In the genomic region with DNA sequence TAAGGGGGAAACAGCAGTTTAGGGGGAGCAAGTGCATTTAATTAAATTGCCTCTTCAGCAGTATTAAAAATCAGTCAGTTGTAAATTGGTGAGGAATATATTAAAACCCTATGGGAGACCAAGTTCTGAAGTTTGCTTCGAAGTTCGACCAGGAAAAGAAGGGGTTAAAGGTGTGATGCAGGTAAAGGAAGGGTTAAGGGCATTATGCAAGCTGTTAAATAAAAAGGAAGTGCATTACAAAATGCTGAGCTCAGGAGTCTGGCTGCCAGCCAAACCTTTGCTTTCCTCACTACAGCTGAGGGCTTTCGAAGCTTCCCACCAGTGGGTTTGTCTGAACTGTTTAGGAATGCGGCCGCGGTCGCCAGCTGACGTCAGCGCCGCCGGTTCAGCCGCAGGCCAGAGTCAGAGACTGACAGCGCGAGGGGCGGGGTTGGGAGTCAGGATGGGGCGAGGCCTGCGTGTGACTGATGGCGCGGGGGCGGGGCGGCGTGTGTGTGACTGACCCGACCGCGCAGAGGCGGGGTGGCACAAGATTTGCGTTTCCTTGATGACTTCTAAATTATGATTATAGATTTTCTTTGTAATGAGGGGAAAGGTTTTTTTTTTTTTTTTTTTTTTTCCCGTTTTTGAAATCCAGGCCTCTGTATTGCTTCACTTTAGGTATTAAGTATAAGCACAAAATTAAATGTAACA, we compare ENCODE assay signal across 1 cellular context.
TF ChIP-seq lines count a peak whose summit lies in the region.

No MANE protein-coding gene starts in this region.

TF ChIP-seq in K562, 482 proteins besides CTCF, POLR2A, EP300 and RAD21 (continued from another document and continues in another):
- TF ChIP-seq, protein P1, sequence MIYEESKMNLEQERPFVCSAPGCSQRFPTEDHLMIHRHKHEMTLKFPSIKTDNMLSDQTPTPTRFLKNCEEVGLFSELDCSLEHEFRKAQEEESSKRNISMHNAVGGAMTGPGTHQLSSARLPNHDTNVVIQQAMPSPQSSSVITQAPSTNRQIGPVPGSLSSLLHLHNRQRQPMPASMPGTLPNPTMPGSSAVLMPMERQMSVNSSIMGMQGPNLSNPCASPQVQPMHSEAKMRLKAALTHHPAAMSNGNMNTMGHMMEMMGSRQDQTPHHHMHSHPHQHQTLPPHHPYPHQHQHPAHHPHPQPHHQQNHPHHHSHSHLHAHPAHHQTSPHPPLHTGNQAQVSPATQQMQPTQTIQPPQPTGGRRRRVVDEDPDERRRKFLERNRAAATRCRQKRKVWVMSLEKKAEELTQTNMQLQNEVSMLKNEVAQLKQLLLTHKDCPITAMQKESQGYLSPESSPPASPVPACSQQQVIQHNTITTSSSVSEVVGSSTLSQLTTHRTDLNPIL (CRISPR knock-in tag; IDR thresholded peaks at IDR 0.05): no peak
- TF ChIP-seq TAL1 (IDR thresholded peaks at IDR 0.05) (no peak), SP1 (CRISPR knock-in tag; IDR thresholded peaks at IDR 0.05) (peak; percentile 75), NEUROD1 (IDR thresholded peaks at IDR 0.05; ENCODE audit: borderline replicate concordance, low read depth, low read length, partially characterized antibody) (no peak), SNIP1 (IDR thresholded peaks at IDR 0.05; ENCODE audit: low read depth) (no peak; the same call in 1 of the 2 replicates), CBX5 (IDR thresholded peaks at IDR 0.05; ENCODE audit: borderline replicate concordance, low read depth) (no peak), FOS (IDR thresholded peaks at IDR 0.05; ENCODE audit: extremely low read depth, insufficient read length) (no peak), MEF2D (tag; conservative IDR thresholded peaks at IDR 0.05; ENCODE audit: low read depth) (no peak), TCF3 (CRISPR knock-in tag; IDR thresholded peaks at IDR 0.05) (no peak), KLF1 (tag; IDR thresholded peaks at IDR 0.05) (no peak), TAF15 (IDR thresholded peaks at IDR 0.05; ENCODE audit: low read depth, low read length) (no peak), HMG20B (CRISPR knock-in tag; IDR thresholded peaks at IDR 0.05) (no peak), RAD51 (IDR thresholded peaks at IDR 0.05; ENCODE audit: borderline replicate concordance, low read depth) (no peak), DIDO1 (tag; IDR thresholded peaks at IDR 0.05; ENCODE audit: low read depth) (no peak), TAF1 (IDR thresholded peaks at IDR 0.05; ENCODE audit: control insufficient read depth, extremely low read depth, insufficient read depth, low read length, severe bottlenecking) (no peak)
- TF ChIP-seq, protein P2, sequence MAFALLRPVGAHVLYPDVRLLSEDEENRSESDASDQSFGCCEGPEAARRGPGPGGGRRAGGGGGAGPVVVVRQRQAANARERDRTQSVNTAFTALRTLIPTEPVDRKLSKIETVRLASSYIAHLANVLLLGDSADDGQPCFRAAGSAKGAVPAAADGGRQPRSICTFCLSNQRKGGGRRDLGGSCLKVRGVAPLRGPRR (CRISPR knock-in tag; IDR thresholded peaks at IDR 0.05): no peak
- TF ChIP-seq, protein P3, sequence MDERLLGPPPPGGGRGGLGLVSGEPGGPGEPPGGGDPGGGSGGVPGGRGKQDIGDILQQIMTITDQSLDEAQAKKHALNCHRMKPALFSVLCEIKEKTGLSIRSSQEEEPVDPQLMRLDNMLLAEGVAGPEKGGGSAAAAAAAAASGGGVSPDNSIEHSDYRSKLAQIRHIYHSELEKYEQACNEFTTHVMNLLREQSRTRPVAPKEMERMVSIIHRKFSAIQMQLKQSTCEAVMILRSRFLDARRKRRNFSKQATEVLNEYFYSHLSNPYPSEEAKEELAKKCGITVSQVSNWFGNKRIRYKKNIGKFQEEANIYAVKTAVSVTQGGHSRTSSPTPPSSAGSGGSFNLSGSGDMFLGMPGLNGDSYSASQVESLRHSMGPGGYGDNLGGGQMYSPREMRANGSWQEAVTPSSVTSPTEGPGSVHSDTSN (CRISPR knock-in tag; IDR thresholded peaks at IDR 0.05; ENCODE audit: low read depth): peak; percentile 73
- TF ChIP-seq, protein P3 (tag; conservative IDR thresholded peaks at IDR 0.05; ENCODE audit: low read depth): peak; percentile 93
- TF ChIP-seq, protein P4, sequence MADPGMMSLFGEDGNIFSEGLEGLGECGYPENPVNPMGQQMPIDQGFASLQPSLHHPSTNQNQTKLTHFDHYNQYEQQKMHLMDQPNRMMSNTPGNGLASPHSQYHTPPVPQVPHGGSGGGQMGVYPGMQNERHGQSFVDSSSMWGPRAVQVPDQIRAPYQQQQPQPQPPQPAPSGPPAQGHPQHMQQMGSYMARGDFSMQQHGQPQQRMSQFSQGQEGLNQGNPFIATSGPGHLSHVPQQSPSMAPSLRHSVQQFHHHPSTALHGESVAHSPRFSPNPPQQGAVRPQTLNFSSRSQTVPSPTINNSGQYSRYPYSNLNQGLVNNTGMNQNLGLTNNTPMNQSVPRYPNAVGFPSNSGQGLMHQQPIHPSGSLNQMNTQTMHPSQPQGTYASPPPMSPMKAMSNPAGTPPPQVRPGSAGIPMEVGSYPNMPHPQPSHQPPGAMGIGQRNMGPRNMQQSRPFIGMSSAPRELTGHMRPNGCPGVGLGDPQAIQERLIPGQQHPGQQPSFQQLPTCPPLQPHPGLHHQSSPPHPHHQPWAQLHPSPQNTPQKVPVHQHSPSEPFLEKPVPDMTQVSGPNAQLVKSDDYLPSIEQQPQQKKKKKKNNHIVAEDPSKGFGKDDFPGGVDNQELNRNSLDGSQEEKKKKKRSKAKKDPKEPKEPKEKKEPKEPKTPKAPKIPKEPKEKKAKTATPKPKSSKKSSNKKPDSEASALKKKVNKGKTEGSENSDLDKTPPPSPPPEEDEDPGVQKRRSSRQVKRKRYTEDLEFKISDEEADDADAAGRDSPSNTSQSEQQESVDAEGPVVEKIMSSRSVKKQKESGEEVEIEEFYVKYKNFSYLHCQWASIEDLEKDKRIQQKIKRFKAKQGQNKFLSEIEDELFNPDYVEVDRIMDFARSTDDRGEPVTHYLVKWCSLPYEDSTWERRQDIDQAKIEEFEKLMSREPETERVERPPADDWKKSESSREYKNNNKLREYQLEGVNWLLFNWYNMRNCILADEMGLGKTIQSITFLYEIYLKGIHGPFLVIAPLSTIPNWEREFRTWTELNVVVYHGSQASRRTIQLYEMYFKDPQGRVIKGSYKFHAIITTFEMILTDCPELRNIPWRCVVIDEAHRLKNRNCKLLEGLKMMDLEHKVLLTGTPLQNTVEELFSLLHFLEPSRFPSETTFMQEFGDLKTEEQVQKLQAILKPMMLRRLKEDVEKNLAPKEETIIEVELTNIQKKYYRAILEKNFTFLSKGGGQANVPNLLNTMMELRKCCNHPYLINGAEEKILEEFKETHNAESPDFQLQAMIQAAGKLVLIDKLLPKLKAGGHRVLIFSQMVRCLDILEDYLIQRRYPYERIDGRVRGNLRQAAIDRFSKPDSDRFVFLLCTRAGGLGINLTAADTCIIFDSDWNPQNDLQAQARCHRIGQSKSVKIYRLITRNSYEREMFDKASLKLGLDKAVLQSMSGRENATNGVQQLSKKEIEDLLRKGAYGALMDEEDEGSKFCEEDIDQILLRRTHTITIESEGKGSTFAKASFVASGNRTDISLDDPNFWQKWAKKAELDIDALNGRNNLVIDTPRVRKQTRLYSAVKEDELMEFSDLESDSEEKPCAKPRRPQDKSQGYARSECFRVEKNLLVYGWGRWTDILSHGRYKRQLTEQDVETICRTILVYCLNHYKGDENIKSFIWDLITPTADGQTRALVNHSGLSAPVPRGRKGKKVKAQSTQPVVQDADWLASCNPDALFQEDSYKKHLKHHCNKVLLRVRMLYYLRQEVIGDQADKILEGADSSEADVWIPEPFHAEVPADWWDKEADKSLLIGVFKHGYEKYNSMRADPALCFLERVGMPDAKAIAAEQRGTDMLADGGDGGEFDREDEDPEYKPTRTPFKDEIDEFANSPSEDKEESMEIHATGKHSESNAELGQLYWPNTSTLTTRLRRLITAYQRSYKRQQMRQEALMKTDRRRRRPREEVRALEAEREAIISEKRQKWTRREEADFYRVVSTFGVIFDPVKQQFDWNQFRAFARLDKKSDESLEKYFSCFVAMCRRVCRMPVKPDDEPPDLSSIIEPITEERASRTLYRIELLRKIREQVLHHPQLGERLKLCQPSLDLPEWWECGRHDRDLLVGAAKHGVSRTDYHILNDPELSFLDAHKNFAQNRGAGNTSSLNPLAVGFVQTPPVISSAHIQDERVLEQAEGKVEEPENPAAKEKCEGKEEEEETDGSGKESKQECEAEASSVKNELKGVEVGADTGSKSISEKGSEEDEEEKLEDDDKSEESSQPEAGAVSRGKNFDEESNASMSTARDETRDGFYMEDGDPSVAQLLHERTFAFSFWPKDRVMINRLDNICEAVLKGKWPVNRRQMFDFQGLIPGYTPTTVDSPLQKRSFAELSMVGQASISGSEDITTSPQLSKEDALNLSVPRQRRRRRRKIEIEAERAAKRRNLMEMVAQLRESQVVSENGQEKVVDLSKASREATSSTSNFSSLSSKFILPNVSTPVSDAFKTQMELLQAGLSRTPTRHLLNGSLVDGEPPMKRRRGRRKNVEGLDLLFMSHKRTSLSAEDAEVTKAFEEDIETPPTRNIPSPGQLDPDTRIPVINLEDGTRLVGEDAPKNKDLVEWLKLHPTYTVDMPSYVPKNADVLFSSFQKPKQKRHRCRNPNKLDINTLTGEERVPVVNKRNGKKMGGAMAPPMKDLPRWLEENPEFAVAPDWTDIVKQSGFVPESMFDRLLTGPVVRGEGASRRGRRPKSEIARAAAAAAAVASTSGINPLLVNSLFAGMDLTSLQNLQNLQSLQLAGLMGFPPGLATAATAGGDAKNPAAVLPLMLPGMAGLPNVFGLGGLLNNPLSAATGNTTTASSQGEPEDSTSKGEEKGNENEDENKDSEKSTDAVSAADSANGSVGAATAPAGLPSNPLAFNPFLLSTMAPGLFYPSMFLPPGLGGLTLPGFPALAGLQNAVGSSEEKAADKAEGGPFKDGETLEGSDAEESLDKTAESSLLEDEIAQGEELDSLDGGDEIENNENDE (IDR thresholded peaks at IDR 0.05; ENCODE audit: low read depth, low read length): no peak
- TF ChIP-seq, protein P5, sequence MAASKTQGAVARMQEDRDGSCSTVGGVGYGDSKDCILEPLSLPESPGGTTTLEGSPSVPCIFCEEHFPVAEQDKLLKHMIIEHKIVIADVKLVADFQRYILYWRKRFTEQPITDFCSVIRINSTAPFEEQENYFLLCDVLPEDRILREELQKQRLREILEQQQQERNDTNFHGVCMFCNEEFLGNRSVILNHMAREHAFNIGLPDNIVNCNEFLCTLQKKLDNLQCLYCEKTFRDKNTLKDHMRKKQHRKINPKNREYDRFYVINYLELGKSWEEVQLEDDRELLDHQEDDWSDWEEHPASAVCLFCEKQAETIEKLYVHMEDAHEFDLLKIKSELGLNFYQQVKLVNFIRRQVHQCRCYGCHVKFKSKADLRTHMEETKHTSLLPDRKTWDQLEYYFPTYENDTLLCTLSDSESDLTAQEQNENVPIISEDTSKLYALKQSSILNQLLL (CRISPR knock-in tag; IDR thresholded peaks at IDR 0.05; ENCODE audit: borderline replicate concordance): no peak
- TF ChIP-seq, protein P6, sequence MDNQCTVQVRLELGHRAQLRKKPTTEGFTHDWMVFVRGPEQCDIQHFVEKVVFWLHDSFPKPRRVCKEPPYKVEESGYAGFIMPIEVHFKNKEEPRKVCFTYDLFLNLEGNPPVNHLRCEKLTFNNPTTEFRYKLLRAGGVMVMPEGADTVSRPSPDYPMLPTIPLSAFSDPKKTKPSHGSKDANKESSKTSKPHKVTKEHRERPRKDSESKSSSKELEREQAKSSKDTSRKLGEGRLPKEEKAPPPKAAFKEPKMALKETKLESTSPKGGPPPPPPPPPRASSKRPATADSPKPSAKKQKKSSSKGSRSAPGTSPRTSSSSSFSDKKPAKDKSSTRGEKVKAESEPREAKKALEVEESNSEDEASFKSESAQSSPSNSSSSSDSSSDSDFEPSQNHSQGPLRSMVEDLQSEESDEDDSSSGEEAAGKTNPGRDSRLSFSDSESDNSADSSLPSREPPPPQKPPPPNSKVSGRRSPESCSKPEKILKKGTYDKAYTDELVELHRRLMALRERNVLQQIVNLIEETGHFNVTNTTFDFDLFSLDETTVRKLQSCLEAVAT (IDR thresholded peaks at IDR 0.05): peak in 1 of 2 experiments; percentile 83; a peak in 2 of 4 replicates
- TF ChIP-seq, protein P7, sequence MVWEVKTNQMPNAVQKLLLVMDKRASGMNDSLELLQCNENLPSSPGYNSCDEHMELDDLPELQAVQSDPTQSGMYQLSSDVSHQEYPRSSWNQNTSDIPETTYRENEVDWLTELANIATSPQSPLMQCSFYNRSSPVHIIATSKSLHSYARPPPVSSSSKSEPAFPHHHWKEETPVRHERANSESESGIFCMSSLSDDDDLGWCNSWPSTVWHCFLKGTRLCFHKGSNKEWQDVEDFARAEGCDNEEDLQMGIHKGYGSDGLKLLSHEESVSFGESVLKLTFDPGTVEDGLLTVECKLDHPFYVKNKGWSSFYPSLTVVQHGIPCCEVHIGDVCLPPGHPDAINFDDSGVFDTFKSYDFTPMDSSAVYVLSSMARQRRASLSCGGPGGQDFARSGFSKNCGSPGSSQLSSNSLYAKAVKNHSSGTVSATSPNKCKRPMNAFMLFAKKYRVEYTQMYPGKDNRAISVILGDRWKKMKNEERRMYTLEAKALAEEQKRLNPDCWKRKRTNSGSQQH (CRISPR knock-in tag; IDR thresholded peaks at IDR 0.05): no peak
- TF ChIP-seq, protein P8, sequence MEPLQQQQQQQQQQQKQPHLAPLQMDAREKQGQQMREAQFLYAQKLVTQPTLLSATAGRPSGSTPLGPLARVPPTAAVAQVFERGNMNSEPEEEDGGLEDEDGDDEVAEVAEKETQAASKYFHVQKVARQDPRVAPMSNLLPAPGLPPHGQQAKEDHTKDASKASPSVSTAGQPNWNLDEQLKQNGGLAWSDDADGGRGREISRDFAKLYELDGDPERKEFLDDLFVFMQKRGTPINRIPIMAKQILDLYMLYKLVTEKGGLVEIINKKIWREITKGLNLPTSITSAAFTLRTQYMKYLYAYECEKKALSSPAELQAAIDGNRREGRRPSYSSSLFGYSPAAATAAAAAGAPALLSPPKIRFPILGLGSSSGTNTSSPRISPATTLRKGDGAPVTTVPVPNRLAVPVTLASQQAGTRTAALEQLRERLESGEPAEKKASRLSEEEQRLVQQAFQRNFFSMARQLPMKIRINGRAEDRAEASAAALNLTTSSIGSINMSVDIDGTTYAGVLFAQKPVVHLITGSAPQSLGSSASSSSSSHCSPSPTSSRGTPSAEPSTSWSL (CRISPR knock-in tag; IDR thresholded peaks at IDR 0.05; ENCODE audit: borderline replicate concordance): no peak
- TF ChIP-seq, protein P9, sequence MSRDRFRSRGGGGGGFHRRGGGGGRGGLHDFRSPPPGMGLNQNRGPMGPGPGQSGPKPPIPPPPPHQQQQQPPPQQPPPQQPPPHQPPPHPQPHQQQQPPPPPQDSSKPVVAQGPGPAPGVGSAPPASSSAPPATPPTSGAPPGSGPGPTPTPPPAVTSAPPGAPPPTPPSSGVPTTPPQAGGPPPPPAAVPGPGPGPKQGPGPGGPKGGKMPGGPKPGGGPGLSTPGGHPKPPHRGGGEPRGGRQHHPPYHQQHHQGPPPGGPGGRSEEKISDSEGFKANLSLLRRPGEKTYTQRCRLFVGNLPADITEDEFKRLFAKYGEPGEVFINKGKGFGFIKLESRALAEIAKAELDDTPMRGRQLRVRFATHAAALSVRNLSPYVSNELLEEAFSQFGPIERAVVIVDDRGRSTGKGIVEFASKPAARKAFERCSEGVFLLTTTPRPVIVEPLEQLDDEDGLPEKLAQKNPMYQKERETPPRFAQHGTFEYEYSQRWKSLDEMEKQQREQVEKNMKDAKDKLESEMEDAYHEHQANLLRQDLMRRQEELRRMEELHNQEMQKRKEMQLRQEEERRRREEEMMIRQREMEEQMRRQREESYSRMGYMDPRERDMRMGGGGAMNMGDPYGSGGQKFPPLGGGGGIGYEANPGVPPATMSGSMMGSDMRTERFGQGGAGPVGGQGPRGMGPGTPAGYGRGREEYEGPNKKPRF (IDR thresholded peaks at IDR 0.05; ENCODE audit: low read depth, low read length): no peak
